Comparison of ENCODE assay signal across 7 cellular contexts in genomic region chr1:66752000-66752592, GRCh38. TPM values are rescaled to one million over a fixed set of nuclear protein-coding genes. Genes with fewer than 3 reads are reported as not detected.
DNase-seq lines count a peak whose midpoint lies in the region; ATAC-seq, FAIRE-seq and TF ChIP-seq lines count a peak whose summit lies in the region.

Gene DYNLT5 (plus strand): TSS chr1:66752459. CDS start chr1:66754659, 2,200 bp downstream.

- DNase-seq in Peyer's patch (peak in 2 of 3 donors; percentile 56 to 57), endothelial cell of umbilical vein (ENCODE audit: low read depth, low spot score) (peak; percentile 72), memory B cell (ENCODE audit: low spot score in 2 of 2) (no peak), testis (peak; percentile 49), small intestine (no peak)

- POLR2A ChIA-PET in endothelial cell of umbilical vein (lab: Charles Lee), result no interaction called here

- H2AFZ ChIP-seq in endothelial cell of umbilical vein (ENCODE audit: low read depth, low read length), result peak within 1 kb of the TSS; percentile 79

- intact Hi-C loops in endothelial cell of umbilical vein (cut with micrococcal nuclease) (loop anchor here (1.0 to 10.0 kb wide), 6 partner anchors 23 to 797 kb away; partner anchors contain the start of genes DNAI4 and MIER1), testis (cut with DNase I; ENCODE audit: low total_unique reads) (no loop called here)

- H3K9me1 ChIP-seq in endothelial cell of umbilical vein (replicated peaks; ENCODE audit: control insufficient read depth, extremely low read depth, insufficient read depth, low read length), result no peaks in the 10 kb centered on the region

- TF ChIP-seq CTCF in Peyer's patch (IDR thresholded peaks at IDR 0.05) (no peak), endothelial cell of umbilical vein (IDR thresholded peaks at IDR 0.05; ENCODE audit: extremely low read depth in 1 of 2, insufficient read depth in 1 of 2, low read depth in 1 of 2, low read length in 2 of 2) (peak; percentile 33 to 46), testis (IDR thresholded peaks at IDR 0.05) (no peak)

- dilution Hi-C loops in endothelial cell of umbilical vein (cut with MboI; ENCODE audit: extremely low pct_ligation_motif_present, low sequenced_read_pairs), result no loop called here

- H3K9me3 ChIP-seq in Peyer's patch, result no peaks in the 10 kb centered on the region
- H3K9me3 ChIP-seq in endothelial cell of umbilical vein (replicated peaks; ENCODE audit: control insufficient read depth, insufficient read depth, low read length), result no peaks in the 10 kb centered on the region
- no peaks in the 10 kb centered on the region for H3K9me3 ChIP-seq in testis
- H3K9me3 ChIP-seq in small intestine (ENCODE audit: control insufficient read depth, low read depth), result no peaks in the 10 kb centered on the region

- H3K4me1 ChIP-seq in Peyer's patch (no peaks in the 10 kb centered on the region), endothelial cell of umbilical vein (ENCODE audit: control insufficient read depth, extremely low read depth, insufficient read depth, low read length) (peaks cover 26% of the 10 kb centered on the region), testis (no peaks in the 10 kb centered on the region), small intestine (ENCODE audit: control insufficient read depth in 2 of 2, insufficient read depth in 1 of 2, low read depth in 1 of 2, low read length in 1 of 2) (no peaks in the 10 kb centered on the region)

- H3K4me2 ChIP-seq in endothelial cell of umbilical vein (ENCODE audit: insufficient read depth, low read length), result peak within 1 kb of the TSS; percentile 51

- H3K27ac ChIP-seq in Peyer's patch (no peak within 1 kb of the TSS), endothelial cell of umbilical vein (ENCODE audit: insufficient read depth, low read depth, low read length) (peak within 1 kb of the TSS; percentile 25), testis (no peak within 1 kb of the TSS), small intestine (ENCODE audit: low read depth in 1 of 2, low read length in 1 of 2) (no peak within 1 kb of the TSS)

- peaks cover 8% of the 10 kb centered on the region for H3K4me1 Mint-ChIP-seq in memory B cell

- no peaks in the 10 kb centered on the region for H4K20me1 ChIP-seq in endothelial cell of umbilical vein (replicated peaks; ENCODE audit: control insufficient read depth, extremely low read depth, insufficient read depth, low read length)

- no peak within 1 kb of the TSS for H3K27ac Mint-ChIP-seq in memory B cell

- 11 to 19% methylated on average over 18 to 35 of the region's 35 CpGs for WGBS in testis, 2 donors
- WGBS in small intestine, 3 donors, result 4 to 13% (median 10%) methylated on average over 35 of the region's 35 CpGs

- H3K4me3 Mint-ChIP-seq in memory B cell, result peak within 1 kb of the TSS; percentile 40

- peak; percentile 59 for ATAC-seq in GM19395 (IDR thresholded peaks at IDR 0.05; ENCODE audit: unreplicated experiment)
- no peak for ATAC-seq in memory B cell (ENCODE audit: low read depth)
- no peak for ATAC-seq in GM21367 (IDR thresholded peaks at IDR 0.05; ENCODE audit: unreplicated experiment)

- H3K36me3 ChIP-seq in Peyer's patch (no peaks in the 10 kb centered on the region), endothelial cell of umbilical vein (ENCODE audit: control insufficient read depth in 2 of 2, extremely low read depth in 1 of 2, insufficient read depth in 2 of 2, low read length in 2 of 2) (no peaks in the 10 kb centered on the region), testis (ENCODE audit: low read depth, missing control alignments) (no peaks in the 10 kb centered on the region), small intestine (ENCODE audit: control insufficient read depth in 2 of 2, insufficient read depth in 2 of 2, low read length in 2 of 2) (no peaks in the 10 kb centered on the region)

- H3K36me3 Mint-ChIP-seq in memory B cell, result no peaks in the 10 kb centered on the region

- no peaks in the 10 kb centered on the region for H3K79me2 ChIP-seq in endothelial cell of umbilical vein (ENCODE audit: control insufficient read depth, insufficient read depth, low read length)

- CTCF ChIA-PET in endothelial cell of umbilical vein (lab: Charles Lee), result interaction anchor here (0.6 to 2.5 kb wide), 6 partner anchors 19 to 306 kb away, joined by 3 to 14 read pairs (median 6); no protein-coding TSS in a partner anchor

- FAIRE-seq in endothelial cell of umbilical vein (lab: Jason Lieb, UNC) (peak; percentile 76), small intestine (lab: Jason Lieb, UNC) (no peak)

- no peaks in the 10 kb centered on the region for H3K9me3 Mint-ChIP-seq in memory B cell

- no TSS peak for BruUV-seq in endothelial cell of umbilical vein (replicated peaks; lab: Mats Ljungman, UMichigan)

- H3K27me3 ChIP-seq in Peyer's patch (no peaks in the 10 kb centered on the region), endothelial cell of umbilical vein (ENCODE audit: control insufficient read depth in 2 of 2, insufficient read depth in 2 of 2, low read length in 2 of 2) (no peaks in the 10 kb centered on the region), testis (no peaks in the 10 kb centered on the region), small intestine (ENCODE audit: control insufficient read depth in 2 of 2, insufficient read depth in 2 of 2, low read length in 2 of 2) (peaks cover 0 to 5% of the 10 kb centered on the region in 2 donors)

- H3K9ac ChIP-seq in endothelial cell of umbilical vein (replicated peaks; ENCODE audit: extremely low read depth, insufficient read depth, low read length), result peak within 1 kb of the TSS; percentile 42

- TF ChIP-seq POLR2A in Peyer's patch (IDR thresholded peaks at IDR 0.05) (no peak), endothelial cell of umbilical vein (IDR thresholded peaks at IDR 0.05; ENCODE audit: low read depth, low read length) (no peak), testis (IDR thresholded peaks at IDR 0.05) (no peak)

- peak within 1 kb of the TSS; percentile 14 to 47 (median 32) for H3K4me3 ChIP-seq in Peyer's patch
- H3K4me3 ChIP-seq in endothelial cell of umbilical vein (replicated peaks in 1 of 3; ENCODE audit: insufficient read depth in 1 of 3, low read depth in 1 of 3, low read length in 3 of 3), result peak within 1 kb of the TSS in 2 of 3 experiments; percentile 27 to 41
- peak within 1 kb of the TSS; percentile 45 to 48 for H3K4me3 ChIP-seq in testis
- H3K4me3 ChIP-seq in small intestine (ENCODE audit: low read depth in 1 of 2, low read length in 2 of 2), result no peak within 1 kb of the TSS

- peaks cover 14% of the 10 kb centered on the region for H3K27me3 Mint-ChIP-seq in memory B cell

TF ChIP-seq in endothelial cell of umbilical vein, 7 proteins besides CTCF, POLR2A, EP300 and RAD21:
- no peak for TF ChIP-seq MYC (IDR thresholded peaks at IDR 0.05; ENCODE audit: low read depth, low read length)
- TF ChIP-seq FOS (IDR thresholded peaks at IDR 0.05; ENCODE audit: borderline replicate concordance, insufficient read depth, low read length), result no peak
- peak; percentile 24 for TF ChIP-seq GATA2 (IDR thresholded peaks at IDR 0.05; ENCODE audit: insufficient read depth, insufficient read length, low read depth, low read length)
- no peak for TF ChIP-seq EZH2 (IDR thresholded peaks at IDR 0.05; ENCODE audit: borderline replicate concordance, low read depth, low read length, severe bottlenecking)
- no peak for TF ChIP-seq JUN (IDR thresholded peaks at IDR 0.05; ENCODE audit: borderline replicate concordance, insufficient read depth, insufficient read length, low read depth)
- TF ChIP-seq MAX (IDR thresholded peaks at IDR 0.05; ENCODE audit: insufficient read depth, insufficient read length), result peak; percentile 25
- peak; percentile 52 for TF ChIP-seq POLR2AphosphoS5 (IDR thresholded peaks at IDR 0.05; ENCODE audit: insufficient read depth, low read depth, low read length)

RNA-seq across cellular contexts. Expression of gene DYNLT5, which starts in this region (rescaled TPM):
- 1 to 10 TPM in 1 of 4 donors, under 1 TPM in 1, not detected in 2; 0.88 to 4.1 TPM for total RNA-seq in Peyer's patch
- total RNA-seq in endothelial cell of umbilical vein, result 4.5 and 12.5 TPM in 2 replicates
- polyA plus RNA-seq in endothelial cell of umbilical vein, result 3.1 and 4.0 TPM in 2 replicates
- polyA plus RNA-seq in endothelial cell of umbilical vein (2011; cell fraction: cytosol; rRNA removed), result 2.0 and 3.7 TPM in 2 replicates
- 40.9 and 51.1 TPM in 2 replicates for polyA plus RNA-seq in endothelial cell of umbilical vein (2011; cell fraction: nucleus; rRNA removed)
- polyA plus RNA-seq in endothelial cell of umbilical vein (2012), result 17.7 and 21.2 TPM in 2 replicates
- polyA minus RNA-seq in endothelial cell of umbilical vein, result 4.1 and 8.1 TPM in 2 replicates
- not detected for polyA minus RNA-seq in endothelial cell of umbilical vein (2011; cell fraction: cytosol; rRNA and poly(A)+ RNA removed)
- polyA minus RNA-seq in endothelial cell of umbilical vein (2011; cell fraction: nucleus; rRNA and poly(A)+ RNA removed), result 14.3 and 31.0 TPM in 2 replicates
- total RNA-seq in testis, result not detected
- polyA plus RNA-seq in testis (ENCODE audit: insufficient read depth, low read depth, low replicate concordance), result 1.6 TPM
- polyA plus RNA-seq in small intestine, result under 1 TPM in 1 of 3 donors, not detected in 2; 0.39 TPM

Comparison
In these comparisons a context has a peak if more than half of its experiments do, and no peak if none do; other contexts are left out.
1. DNase-seq: peak in Peyer's patch (2 of 3), endothelial cell of umbilical vein (single experiment) and testis (single experiment); none in memory B cell (0 of 2) and small intestine (single experiment).
2. H3K4me3 ChIP-seq: peak in Peyer's patch (4 of 4), endothelial cell of umbilical vein (2 of 3) and testis (2 of 2); none in small intestine (0 of 2).
3. CTCF ChIP-seq: peak in endothelial cell of umbilical vein (2 of 2); none in Peyer's patch (0 of 6) and testis (0 of 3).